29 cellular contexts compared by ENCODE assay signal in genomic region chr18:72316497-72316896, GRCh38.
"Had no signal": no experiment of that assay in that cellular context is flagged by ENCODE, and none has a peak within 500 bp of the region (broad histone marks: within the 10 kb centered on the region; RNA-seq: fewer than 3 reads in every experiment).

No MANE protein-coding gene starts in this region.

- H3K27ac ChIP-seq: neural progenitor cell, ovary, parathyroid adenoma, psoas muscle, skin epidermis, spleen, suprapubic skin, testis, tibial artery, transverse colon, upper lobe of right lung, vagina had no signal

- H3K4me2 ChIP-seq: neural progenitor cell, smooth muscle cell had no signal

- ATAC-seq: natural killer cell; psoas muscle; right cardiac atrium; sciatic nerve; stimulated activated memory B cell treated with anti-CD40 and anti-IgM and Interleukin-4, amounts not matched to agents 10 μg/mL and 1 μg/mL and 100 μg/mL, for 72 hours; stimulated activated naive CD8-positive, alpha-beta T cell treated with anti-CD3 and anti-CD28 coated beads, Interleukin-15, amount 100 ng/mL, for 72 hours; stimulated activated naive CD8-positive, alpha-beta T cell treated with anti-CD3 and anti-CD28 coated beads, Interleukin-15, Interleukin-2, amounts not matched to agents 100 U/mL and 50 U/mL, for 24 hours; upper lobe of right lung had no signal

- H3K9me3 ChIP-seq: ovary, psoas muscle, suprapubic skin, testis, tibial artery, transverse colon, upper lobe of right lung, vagina had no signal

- H3K4me1 ChIP-seq: neural progenitor cell, parathyroid adenoma, psoas muscle, spleen, suprapubic skin, testis, tibial artery, transverse colon, upper lobe of right lung, vagina had no signal

- H3K4me3 ChIP-seq: neural progenitor cell, ovary, psoas muscle, skin epidermis, smooth muscle cell, spleen, suprapubic skin, testis, tibial artery, transverse colon, upper lobe of right lung, vagina had no signal

- FAIRE-seq: urothelium cell line had no signal

- H3K9ac ChIP-seq: neural progenitor cell, parathyroid adenoma had no signal

- DNase-seq: natural killer cell; occipital lobe; ovary; posterior cingulate gyrus; psoas muscle; right cardiac atrium; spleen; stimulated activated CD4-positive, alpha-beta T cell treated with anti-CD3 and anti-CD28 coated beads, Interleukin-12 subunit alpha, Interleukin-12 subunit beta, amount 100 ng/mL, for 4 hours; stimulated activated CD4-positive, alpha-beta T cell treated with anti-CD3 and anti-CD28 coated beads, Interleukin-1b, Interleukin-23, amount 100 ng/mL, for 48 hours; stimulated activated CD4-positive, alpha-beta T cell treated with anti-CD3 and anti-CD28 coated beads, Interleukin-4, amount 100 ng/mL, for 1 hour; stimulated activated CD4-positive, alpha-beta T cell treated with anti-CD3 and anti-CD28 coated beads, Interleukin-4, amount 100 ng/mL, for 4 hours; stimulated activated CD8-positive, alpha-beta memory T cell treated with anti-CD3 and anti-CD28 coated beads, Interleukin-4, amount 100 ng/mL, for 48 hours; stimulated activated naive CD4-positive, alpha-beta T cell; stimulated activated naive CD8-positive, alpha-beta T cell treated with anti-CD3 and anti-CD28 coated beads, Interleukin-15, amount 100 ng/mL, for 72 hours; stimulated activated naive CD8-positive, alpha-beta T cell treated with anti-CD3 and anti-CD28 coated beads, Interleukin-15, Interleukin-2, amounts not matched to agents 100 U/mL and 50 U/mL, for 24 hours; substantia nigra; testis; tibial artery; transverse colon; upper lobe of right lung had no signal

- H3K79me2 ChIP-seq: parathyroid adenoma had no signal

- H3K36me3 ChIP-seq: neural progenitor cell, ovary, spleen, suprapubic skin, tibial artery, transverse colon, upper lobe of right lung, vagina had no signal

- H3K27me3 ChIP-seq: neural progenitor cell, ovary, spleen, suprapubic skin, testis, tibial artery, transverse colon, upper lobe of right lung, vagina had no signal

- H2AFZ ChIP-seq: neural progenitor cell, parathyroid adenoma had no signal
